Comparison of ENCODE assay signal across 8 cellular contexts in genomic region chr21:40143822-40144525, GRCh38.
DNase-seq lines count a peak whose midpoint lies in the region; ATAC-seq and TF ChIP-seq lines count a peak whose summit lies in the region.

No MANE protein-coding gene starts in this region.

- intact Hi-C loops in OCI-LY7 (cut with micrococcal nuclease; ENCODE audit: unreplicated experiment), result loop anchor here (5.0 kb wide), 1 partner anchor 923 kb away; no protein-coding TSS in a partner anchor
- intact Hi-C loops in ascending aorta (cut with DNase I), result loop anchor here (5.0 kb wide), 1 partner anchor 243 kb away; no protein-coding TSS in a partner anchor

- POLR2A ChIA-PET in OCI-LY7 (lab: Charles Lee), result interaction anchor here (0.6 kb wide), 1 partner anchor 210 kb away, joined by 3 read pairs; no protein-coding TSS in a partner anchor

- TF ChIP-seq CTCF in HFF-Myc (IDR thresholded peaks at IDR 0.05; ENCODE audit: low read depth, low read length, missing control alignments) (peak; percentile 54), OCI-LY7 (conservative IDR thresholded peaks at IDR 0.05; ENCODE audit: low read length) (peak; percentile 96), ascending aorta (IDR thresholded peaks at IDR 0.05) (peak in 2 of 3 experiments; percentile 54 to 66)

- H3K36me3 ChIP-seq in OCI-LY7 (ENCODE audit: insufficient read depth, low read length) (no peaks in the 10 kb centered on the region), ascending aorta (no peaks in the 10 kb centered on the region)

- H3K4me1 ChIP-seq in OCI-LY7 (ENCODE audit: insufficient read depth, low read length, poor library complexity, severe bottlenecking) (no peaks in the 10 kb centered on the region), ascending aorta (no peaks in the 10 kb centered on the region)

- no peaks in the 10 kb centered on the region for H3K9me2 ChIP-seq in OCI-LY7 (ENCODE audit: insufficient read depth, low read length)

- CTCF ChIA-PET in OCI-LY7 (lab: Charles Lee; ENCODE audit: unreplicated experiment), result no interaction called here

- no peaks in the 10 kb centered on the region for H3K79me2 ChIP-seq in OCI-LY7 (ENCODE audit: insufficient read depth, low read depth, low read length)

- no peak overlapping the region for H3K27ac ChIP-seq in OCI-LY7 (ENCODE audit: low read depth, low read length, poor library complexity, severe bottlenecking)
- no peak overlapping the region for H3K27ac ChIP-seq in ascending aorta

- no peaks in the 10 kb centered on the region for H3K27me3 ChIP-seq in ascending aorta

- no peak for ATAC-seq in HG02885 (IDR thresholded peaks at IDR 0.05; ENCODE audit: poor library complexity, unreplicated experiment)

- no peak overlapping the region for H2AFZ ChIP-seq in OCI-LY7 (ENCODE audit: low read length)

- no peak overlapping the region for H3K4me2 ChIP-seq in OCI-LY7 (ENCODE audit: low read length)

- H3K9me3 ChIP-seq in OCI-LY7 (ENCODE audit: low read length) (no peaks in the 10 kb centered on the region), ascending aorta (no peaks in the 10 kb centered on the region)

- BruUV-seq in OCI-LY7 (replicated peaks; lab: Mats Ljungman, UMichigan), result no TSS peak

- DNase-seq in Caki2 (ENCODE audit: low read depth), result peak; percentile 30
- peak; percentile 3 for DNase-seq in HFF-Myc (ENCODE audit: extremely low read depth, low read depth)
- peak; percentile 51 for DNase-seq in OCI-LY7 (ENCODE audit: low spot score)
- no peak for DNase-seq in ascending aorta (ENCODE audit: low spot score in 2 of 2)
- DNase-seq in inferior parietal cortex (ENCODE audit: extremely low spot score), result peak; percentile 88
- peak; percentile 47 to 68 for DNase-seq in stimulated activated CD4-positive, alpha-beta T cell treated with anti-CD3 and anti-CD28 coated beads, Interleukin-2, amount 100 ng/mL, for 24 hours
- DNase-seq in mesenteric fat pad (ENCODE audit: low spot score), result no peak

- H3K4me3 ChIP-seq in HFF-Myc (replicated peaks; ENCODE audit: low read depth, low read length) (no peak overlapping the region), OCI-LY7 (ENCODE audit: low read depth, low read length, poor library complexity, severe bottlenecking) (no peak overlapping the region), ascending aorta (no peak overlapping the region)

- no peaks in the 10 kb centered on the region for H4K20me1 ChIP-seq in OCI-LY7 (ENCODE audit: insufficient read depth, low read length)

- in situ Hi-C loops in Caki2 (cut with HindIII; ENCODE audit: low pct_unique_long_range_greater_than_20kb, low sequenced_read_pairs), result no loop called here

Comparison
In these comparisons a context has a peak if more than half of its experiments do, and no peak if none do; other contexts are left out.
1. DNase-seq: peak in Caki2 (single experiment), HFF-Myc (single experiment), OCI-LY7 (single experiment), inferior parietal cortex (single experiment) and stimulated activated CD4-positive, alpha-beta T cell treated with anti-CD3 and anti-CD28 coated beads, Interleukin-2, amount 100 ng/mL, for 24 hours (2 of 2); none in ascending aorta (0 of 2) and mesenteric fat pad (single experiment).
2. Peak in every context shown above with its lines, with median percentiles within 50 percentile points of each other: CTCF ChIP-seq.